Comparison of ENCODE assay signal across 23 cellular contexts in genomic region chr16:2710711-2711231, GRCh38. TPM values are rescaled to one million over a fixed set of nuclear protein-coding genes. Genes with fewer than 3 reads are reported as not detected.
DNase-seq lines count a peak whose midpoint lies in the region; ATAC-seq, FAIRE-seq and TF ChIP-seq lines count a peak whose summit lies in the region.
"Had no signal": no experiment of that assay in that cellular context is flagged by ENCODE, and none has a peak within 500 bp of the region (broad histone marks: within the 10 kb centered on the region; RNA-seq: fewer than 3 reads in every experiment).

No MANE protein-coding gene starts in this region.

- no peaks in the 10 kb centered on the region for H3K4me1 Mint-ChIP-seq in endothelial cell (ENCODE audit: unreplicated experiment)

- H3K36me3 Mint-ChIP-seq in endothelial cell (ENCODE audit: low read depth, unreplicated experiment) = peaks cover 10% of the 10 kb centered on the region

- H3K27me3 Mint-ChIP-seq in endothelial cell (ENCODE audit: unreplicated experiment) = peaks cover 4% of the 10 kb centered on the region

- DNase-seq in GM12891 (ENCODE audit: insufficient read length, low spot score) = no peak
- DNase-seq in NCI-H69 (lab: John Stamatoyannopoulos, UW) = peak; percentile 27
- no peak for DNase-seq in endothelial cell (ENCODE audit: low spot score)
- peak; percentile 27 to 97 (median 81) for DNase-seq in posterior cingulate gyrus
- DNase-seq in germinal center (ENCODE audit: low spot score) = no peak
- DNase-seq: activated CD4-positive, alpha-beta T cell treated with anti-CD3 and anti-CD28 coated beads for 4 hours; activated CD8-positive, alpha-beta memory T cell treated with anti-CD3 and anti-CD28 coated beads, Interleukin-2, amount 50 U/mL, for 4 hours; activated gamma-delta T cell treated with Interleukin-2 at 50 U/mL for 16 hours; central memory CD4-positive, alpha-beta T cell; COR-L47; effector CD8-positive, alpha-beta T cell; GOT3; islet precursor cell; Karpas-422; naive thymus-derived CD8-positive, alpha-beta T cell; NCI-H1105 treated with DMSO at 0.1 percent for 48 hours; stimulated activated CD4-positive, alpha-beta T cell treated with anti-CD3 and anti-CD28 coated beads, Interleukin-2, amount 100 ng/mL, for 48 hours had no signal

- peak overlapping the region; percentile 71 for H3K4me3 Mint-ChIP-seq in endothelial cell (ENCODE audit: unreplicated experiment)
- H3K4me3 Mint-ChIP-seq: naive thymus-derived CD8-positive, alpha-beta T cell had no signal

- no peak for ATAC-seq in GM19467 (IDR thresholded peaks at IDR 0.05; ENCODE audit: unreplicated experiment)
- no peak for ATAC-seq in GM21737 (IDR thresholded peaks at IDR 0.05; ENCODE audit: unreplicated experiment)
- ATAC-seq in HG02798 (IDR thresholded peaks at IDR 0.05; ENCODE audit: poor library complexity, unreplicated experiment) = no peak
- ATAC-seq: naive thymus-derived CD8-positive, alpha-beta T cell had no signal

- peak; percentile 72 for FAIRE-seq in GM12891 (lab: Jason Lieb, UNC)
- FAIRE-seq: G401.6 had no signal

- no peak; the same call in 1 of the 2 replicates for TF ChIP-seq POLR2A in GM12891 (IDR thresholded peaks at IDR 0.05; ENCODE audit: low read depth, low read length)

- intact Hi-C loops in posterior cingulate gyrus (cut with DNase I) = no loop called here

- H3K27ac Mint-ChIP-seq in endothelial cell (ENCODE audit: unreplicated experiment) = no peak overlapping the region
- H3K27ac Mint-ChIP-seq: progenitor cell of endocrine pancreas had no signal

- no peak for TF ChIP-seq CTCF in endothelial cell (IDR thresholded peaks at IDR 0.05; ENCODE audit: unreplicated experiment)

- H3K9me3 Mint-ChIP-seq in endothelial cell (ENCODE audit: unreplicated experiment) = no peaks in the 10 kb centered on the region
- H3K9me3 Mint-ChIP-seq: naive thymus-derived CD8-positive, alpha-beta T cell had no signal

TF ChIP-seq in GM12891, 5 proteins besides CTCF, POLR2A, EP300 and RAD21:
- TF ChIP-seq TAF1 (IDR thresholded peaks at IDR 0.05; ENCODE audit: low read depth, low read length) (no peak), SPI1 (IDR thresholded peaks at IDR 0.05; ENCODE audit: low read depth, low read length) (no peak), POU2F2 (IDR thresholded peaks at IDR 0.05; ENCODE audit: low read depth, low read length) (no peak), PAX5 (IDR thresholded peaks at IDR 0.05; ENCODE audit: insufficient read depth, low read length, severe bottlenecking) (no peak), POLR2AphosphoS5 (IDR thresholded peaks at IDR 0.05; ENCODE audit: low read depth, low read length) (no peak)

RNA-seq across cellular contexts. Expression of gene PRSS27, which starts 9.3 kb away (rescaled TPM):
- polyA plus RNA-seq in GM12891 (2012; ENCODE audit: low read depth, missing spikeins) = 1.0 TPM
- 0.90 TPM for total RNA-seq in endothelial cell (ENCODE audit: unreplicated experiment)
- total RNA-seq: skeletal muscle tissue had no signal

RNA-seq across cellular contexts. Expression of gene KCTD5, which starts 28.4 kb away (rescaled TPM):
- polyA plus RNA-seq in GM12891 (2012; ENCODE audit: low read depth, missing spikeins) = 21.6 TPM
- 24.3 TPM for total RNA-seq in endothelial cell (ENCODE audit: unreplicated experiment)

RNA-seq across cellular contexts. Expression of gene SRRM2, which starts 41.7 kb away (rescaled TPM):
- polyA plus RNA-seq in GM12891 (2012; ENCODE audit: low read depth, missing spikeins) = 400 TPM
- total RNA-seq in endothelial cell (ENCODE audit: unreplicated experiment) = 456 TPM

Comparison
In these comparisons a context has a peak if more than half of its experiments do, and no peak if none do; other contexts are left out.
1. DNase-seq: peak in NCI-H69 (single experiment) and posterior cingulate gyrus (10 of 10); none in GM12891 (single experiment), endothelial cell (single experiment) and germinal center (single experiment).